21 cellular contexts compared by ENCODE assay signal in the genomic region with DNA sequence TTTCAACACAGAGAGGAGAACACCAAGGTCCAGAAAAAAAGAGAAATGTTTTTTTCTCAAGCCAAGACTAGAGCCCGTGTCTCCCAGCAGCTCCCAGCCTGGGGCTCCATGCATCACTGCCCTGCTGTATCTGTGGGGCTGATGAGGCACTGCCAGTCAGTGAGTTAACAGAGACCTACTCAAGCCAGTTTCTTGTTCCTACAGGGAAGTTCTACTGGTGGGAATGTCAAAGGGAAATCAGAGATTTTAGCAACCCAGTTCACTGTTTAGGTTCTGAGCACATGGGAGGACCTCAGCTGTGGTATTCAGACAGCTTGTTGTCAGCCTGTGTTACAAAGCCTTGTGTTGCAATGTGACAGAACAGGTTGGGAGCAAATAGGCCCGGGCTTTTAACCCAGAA.
DNase-seq lines count a peak whose midpoint lies in the region; ATAC-seq and TF ChIP-seq lines count a peak whose summit lies in the region.
"Had no signal": no experiment of that assay in that cellular context is flagged by ENCODE, and none has a peak within 500 bp of the region (broad histone marks: within the 10 kb centered on the region; RNA-seq: fewer than 3 reads in every experiment).

No MANE protein-coding gene starts in this region.

- H4K8ac ChIP-seq in mesenchymal stem cell (ENCODE audit: low read length) = no peak overlapping the region

- H3F3A ChIP-seq in smooth muscle cell (ENCODE audit: low read depth) = peaks cover 3% of the 10 kb centered on the region

- H3K23ac ChIP-seq in mesenchymal stem cell (ENCODE audit: low read length in 2 of 2) = no peak overlapping the region

- intact Hi-C loops in natural killer cell (cut with micrococcal nuclease) = no loop called here

- H2BK120ac ChIP-seq in mesenchymal stem cell (ENCODE audit: low read depth, low read length) = no peak overlapping the region

- no peak for ATAC-seq in natural killer cell treated with Interleukin-12 subunit alpha and Interleukin-12 subunit beta and Interleukin-15 and Interleukin-18, amount 100 ng/mL, for 72 hours
- no peak for ATAC-seq in natural killer cell
- no peak for ATAC-seq in GM21786 (IDR thresholded peaks at IDR 0.05; ENCODE audit: unreplicated experiment)
- ATAC-seq in GM21423 (IDR thresholded peaks at IDR 0.05; ENCODE audit: unreplicated experiment) = no peak
- no peak for ATAC-seq in HG03139 (IDR thresholded peaks at IDR 0.05; ENCODE audit: unreplicated experiment)
- ATAC-seq: Right ventricle myocardium inferior had no signal

- H3K4ac ChIP-seq in mesenchymal stem cell (ENCODE audit: low read depth in 1 of 2, low read length in 2 of 2) = peak overlapping the region in 1 of 2 experiments; percentile 3

- TF ChIP-seq CTCF in natural killer cell (IDR thresholded peaks at IDR 0.05) (no peak), smooth muscle cell (IDR thresholded peaks at IDR 0.05; ENCODE audit: borderline replicate concordance, insufficient read depth, poor library complexity, severe bottlenecking) (no peak)

- H3K27me3 Mint-ChIP-seq in natural killer cell treated with Interleukin-12 subunit alpha and Interleukin-12 subunit beta and Interleukin-15 and Interleukin-18, amount 100 ng/mL, for 72 hours = peaks cover 7 to 13% of the 10 kb centered on the region in 2 donors
- peaks cover 13 to 15% of the 10 kb centered on the region in 2 donors for H3K27me3 Mint-ChIP-seq in natural killer cell (ENCODE audit: low read depth in 2 of 2)

- no peak overlapping the region for H2AK5ac ChIP-seq in mesenchymal stem cell (ENCODE audit: low read length, severe bottlenecking)

- 85 to 98% methylated on average over 2 of the region's 2 CpGs for WGBS in ectodermal cell, 2 experiments
- 81% methylated on average over 2 of the region's 2 CpGs for WGBS in mesenchymal stem cell
- 58% methylated on average over 2 of the region's 2 CpGs for WGBS in smooth muscle cell (ENCODE audit: low lambda C conversion rate)

- H3K4me2 ChIP-seq in mesenchymal stem cell (ENCODE audit: low read length, poor library complexity, severe bottlenecking) (no peak overlapping the region), smooth muscle cell (peak overlapping the region; percentile 70)
- H3K4me2 ChIP-seq: BLaER1 had no signal

- H3K27me3 ChIP-seq in ectodermal cell (ENCODE audit: control insufficient read depth, insufficient read depth, low read length, poor library complexity, severe bottlenecking) (no peaks in the 10 kb centered on the region), mesenchymal stem cell (ENCODE audit: control insufficient read depth in 1 of 2, insufficient read depth in 1 of 2, low read length in 2 of 2) (peaks cover 0 to 39% of the 10 kb centered on the region in 2 experiments), smooth muscle cell (ENCODE audit: low read depth) (no peaks in the 10 kb centered on the region)

- H2BK5ac ChIP-seq in mesenchymal stem cell (ENCODE audit: low read depth, low read length, poor library complexity, severe bottlenecking) = no peak overlapping the region

- H3K9ac ChIP-seq in mesenchymal stem cell (ENCODE audit: low read length) (no peak overlapping the region), smooth muscle cell (ENCODE audit: low read depth) (peak overlapping the region; percentile 70)
- H3K9ac ChIP-seq: BLaER1 had no signal

- H3K36me3 Mint-ChIP-seq in natural killer cell treated with Interleukin-12 subunit alpha and Interleukin-12 subunit beta and Interleukin-15 and Interleukin-18, amount 100 ng/mL, for 72 hours = no peaks in the 10 kb centered on the region
- no peaks in the 10 kb centered on the region for H3K36me3 Mint-ChIP-seq in natural killer cell

- H3K18ac ChIP-seq in mesenchymal stem cell (ENCODE audit: low read depth in 1 of 2, low read length in 2 of 2) = no peak overlapping the region

- H2AFZ ChIP-seq in mesenchymal stem cell (ENCODE audit: low read depth, low read length) (no peak overlapping the region), smooth muscle cell (ENCODE audit: low read depth) (no peak overlapping the region)

- H3K4me3 Mint-ChIP-seq in natural killer cell treated with Interleukin-12 subunit alpha and Interleukin-12 subunit beta and Interleukin-15 and Interleukin-18, amount 100 ng/mL, for 72 hours = no peak overlapping the region
- H3K4me3 Mint-ChIP-seq in natural killer cell = no peak overlapping the region
- H3K4me3 Mint-ChIP-seq: CD4-positive, alpha-beta T cell had no signal

- H4K20me1 ChIP-seq in smooth muscle cell (ENCODE audit: low read depth) = no peaks in the 10 kb centered on the region

- peak overlapping the region in 1 of 2 experiments; percentile 4 for H2BK12ac ChIP-seq in mesenchymal stem cell (ENCODE audit: low read length in 2 of 2)

- H3K9me3 Mint-ChIP-seq in natural killer cell treated with Interleukin-12 subunit alpha and Interleukin-12 subunit beta and Interleukin-15 and Interleukin-18, amount 100 ng/mL, for 72 hours = no peaks in the 10 kb centered on the region
- H3K9me3 Mint-ChIP-seq in natural killer cell = no peaks in the 10 kb centered on the region
- H3K9me3 Mint-ChIP-seq: CD4-positive, alpha-beta T cell had no signal

- DNase-seq in natural killer cell treated with Interleukin-12 subunit alpha and Interleukin-12 subunit beta and Interleukin-15 and Interleukin-18, amount 100 ng/mL, for 72 hours (ENCODE audit: low spot score) = peak; percentile 13
- DNase-seq in natural killer cell (no peak), mesenchymal stem cell (peak; percentile 45), smooth muscle cell (lab: John Stamatoyannopoulos, UW; ENCODE audit: unreplicated experiment) (no peak)
- DNase-seq: ACHN; Caco-2; CD4-positive, alpha-beta T cell; DND-41; GDM1; Kasumi-1; NCI-H1694; NCI-H446; NCI-H526; OCI-M1 had no signal

- H3K27ac ChIP-seq in ectodermal cell (ENCODE audit: insufficient read depth, low read depth, low read length, poor library complexity, severe bottlenecking) (peak overlapping the region; percentile 16), mesenchymal stem cell (ENCODE audit: low read length, poor library complexity, severe bottlenecking) (no peak overlapping the region), smooth muscle cell (ENCODE audit: low read depth) (peak overlapping the region; percentile 93)
- H3K27ac ChIP-seq: 22Rv1, BLaER1 had no signal

- no peak overlapping the region for H2BK15ac ChIP-seq in mesenchymal stem cell (ENCODE audit: low read depth, poor library complexity, severe bottlenecking)

- H3K27ac Mint-ChIP-seq in natural killer cell treated with Interleukin-12 subunit alpha and Interleukin-12 subunit beta and Interleukin-15 and Interleukin-18, amount 100 ng/mL, for 72 hours = no peak overlapping the region
- H3K27ac Mint-ChIP-seq in natural killer cell = no peak overlapping the region
- H3K27ac Mint-ChIP-seq: CD4-positive, alpha-beta T cell had no signal

- peaks cover 0 to 2% of the 10 kb centered on the region in 2 donors for H3K4me1 Mint-ChIP-seq in natural killer cell treated with Interleukin-12 subunit alpha and Interleukin-12 subunit beta and Interleukin-15 and Interleukin-18, amount 100 ng/mL, for 72 hours (ENCODE audit: low read depth in 2 of 2)
- peaks cover 0 to 3% of the 10 kb centered on the region in 2 donors for H3K4me1 Mint-ChIP-seq in natural killer cell

- H3K9me3 ChIP-seq in ectodermal cell (ENCODE audit: control insufficient read depth, low read length) (no peaks in the 10 kb centered on the region), mesenchymal stem cell (ENCODE audit: control insufficient read depth, low read length) (no peaks in the 10 kb centered on the region), smooth muscle cell (replicated peaks; ENCODE audit: low read depth) (no peaks in the 10 kb centered on the region)
- H3K9me3 ChIP-seq: BLaER1, Caco-2 had no signal

- H3K4me3 ChIP-seq in ectodermal cell (ENCODE audit: insufficient read depth, low read depth, low read length) (no peak overlapping the region), mesenchymal stem cell (ENCODE audit: insufficient read depth in 1 of 2, low read depth in 1 of 2, low read length in 2 of 2) (no peak overlapping the region), smooth muscle cell (no peak overlapping the region)
- H3K4me3 ChIP-seq: BLaER1 had no signal

- no peaks in the 10 kb centered on the region for H3K79me2 ChIP-seq in smooth muscle cell (ENCODE audit: low read depth)

- peaks cover 18% of the 10 kb centered on the region for H3K4me1 ChIP-seq in ectodermal cell (ENCODE audit: control insufficient read depth, insufficient read depth, low read length)
- peaks cover 9% of the 10 kb centered on the region for H3K4me1 ChIP-seq in mesenchymal stem cell (ENCODE audit: control insufficient read depth, insufficient read depth, low read depth, low read length)
- peaks cover 27% of the 10 kb centered on the region for H3K4me1 ChIP-seq in smooth muscle cell (ENCODE audit: low read depth)

- no peak overlapping the region for H4K91ac ChIP-seq in mesenchymal stem cell (ENCODE audit: low read length)

- no peaks in the 10 kb centered on the region for H3K79me1 ChIP-seq in mesenchymal stem cell (replicated peaks; ENCODE audit: low read length, poor library complexity, severe bottlenecking)

- no peak overlapping the region for H3K14ac ChIP-seq in mesenchymal stem cell (ENCODE audit: low read length in 2 of 2)

- H3K36me3 ChIP-seq in ectodermal cell (ENCODE audit: control insufficient read depth, insufficient read depth, low read length) (no peaks in the 10 kb centered on the region), mesenchymal stem cell (ENCODE audit: control insufficient read depth in 1 of 2, insufficient read depth in 2 of 2, low read depth in 1 of 2, low read length in 2 of 2) (no peaks in the 10 kb centered on the region), smooth muscle cell (ENCODE audit: low read depth) (no peaks in the 10 kb centered on the region)
- H3K36me3 ChIP-seq: BLaER1 had no signal

Comparison
In these comparisons a context has a peak if more than half of its experiments do, and no peak if none do; other contexts are left out.
1. DNase-seq: peak in natural killer cell treated with Interleukin-12 subunit alpha and Interleukin-12 subunit beta and Interleukin-15 and Interleukin-18, amount 100 ng/mL, for 72 hours (single experiment) and mesenchymal stem cell (single experiment); none in natural killer cell (single experiment) and smooth muscle cell (single experiment).